ENCODE assay signal across 8 cellular contexts in genomic region chr7:30505174-30505697, GRCh38. TPM values are rescaled to one million over a fixed set of nuclear protein-coding genes. Genes with fewer than 3 reads are reported as not detected.
DNase-seq lines count a peak whose midpoint lies in the region; ATAC-seq and TF ChIP-seq lines count a peak whose summit lies in the region.

No MANE protein-coding gene starts in this region.

- H3K27me3 ChIP-seq in ascending aorta (no peaks in the 10 kb centered on the region), lung (ENCODE audit: control insufficient read depth, insufficient read depth) (no peaks in the 10 kb centered on the region)

- 13 to 14% methylated on average over 19 of the region's 19 CpGs for WGBS in lung, 2 donors
- 13% methylated on average over 19 of the region's 19 CpGs for WGBS in urinary bladder

- DNase-seq in GM12865 (ENCODE audit: low read depth) = no peak
- DNase-seq in ascending aorta (ENCODE audit: low spot score in 2 of 2) = no peak
- DNase-seq in lung (ENCODE audit: low spot score) = no peak
- no peak for DNase-seq in NCI-H1092 (lab: John Stamatoyannopoulos, UW)
- no peak for DNase-seq in GM03348 (ENCODE audit: low spot score)
- DNase-seq in stimulated activated CD4-positive, alpha-beta T cell treated with anti-CD3 and anti-CD28 coated beads, Interleukin-2, amount 100 ng/mL, for 24 hours = no peak

- H3K36me3 ChIP-seq in ascending aorta = no peaks in the 10 kb centered on the region
- H3K36me3 ChIP-seq in lung (ENCODE audit: control insufficient read depth in 2 of 2, insufficient read depth in 2 of 2, low read length in 2 of 2) = no peaks in the 10 kb centered on the region
- no peaks in the 10 kb centered on the region for H3K36me3 ChIP-seq in urinary bladder (ENCODE audit: insufficient read depth)

- intact Hi-C loops in ascending aorta (cut with DNase I) = loop anchor here (2.0 to 10.0 kb wide), 2 partner anchors 36 to 70 kb away; no protein-coding TSS in a partner anchor

- H3K4me3 ChIP-seq in GM12865 (ENCODE audit: low read depth, low read length) = peak overlapping the region; percentile 66
- peak overlapping the region; percentile 88 to 95 for H3K4me3 ChIP-seq in ascending aorta
- peak overlapping the region; percentile 57 for H3K4me3 ChIP-seq in lung
- H3K4me3 ChIP-seq in urinary bladder (ENCODE audit: low read depth, low read length) = peak overlapping the region; percentile 48

- TF ChIP-seq CTCF in GM12865 (IDR thresholded peaks at IDR 0.05; ENCODE audit: insufficient read depth, low read depth, low read length, missing control alignments) = no peak
- TF ChIP-seq CTCF in ascending aorta (IDR thresholded peaks at IDR 0.05) = peak in 1 of 3 experiments; percentile 16
- no peak for TF ChIP-seq CTCF in lung (IDR thresholded peaks at IDR 0.05; ENCODE audit: control extremely low read depth, extremely low read depth)

- ATAC-seq in HG03196 (IDR thresholded peaks at IDR 0.05; ENCODE audit: unreplicated experiment) (peak; percentile 16), lung (ENCODE audit: insufficient read depth, low FRiP score) (no peak)

- H3K27ac ChIP-seq in ascending aorta (peak overlapping the region; percentile 88 to 93), lung (ENCODE audit: low read depth in 1 of 2, low read length in 1 of 2) (peak overlapping the region; percentile 73 to 87), urinary bladder (ENCODE audit: low read depth) (peak overlapping the region; percentile 86)

- H3K4me1 ChIP-seq in ascending aorta = peaks cover 2 to 6% of the 10 kb centered on the region in 2 donors
- peaks cover 4 to 6% of the 10 kb centered on the region in 2 donors for H3K4me1 ChIP-seq in lung (ENCODE audit: control insufficient read depth in 2 of 2, insufficient read depth in 2 of 2, low read length in 2 of 2)
- no peaks in the 10 kb centered on the region for H3K4me1 ChIP-seq in urinary bladder (ENCODE audit: insufficient read depth)

- H3K9me3 ChIP-seq in ascending aorta = no peaks in the 10 kb centered on the region
- H3K9me3 ChIP-seq in lung (ENCODE audit: control insufficient read depth in 2 of 2, insufficient read depth in 1 of 2, low read length in 1 of 2) = no peaks in the 10 kb centered on the region

RNA-seq across cellular contexts. Expression of gene GGCT, which starts 0.6 kb away (rescaled TPM):
- total RNA-seq in ascending aorta = 0.43 TPM
- 10 to 100 TPM; 33.1 to 38.1 TPM for total RNA-seq in lung
- polyA plus RNA-seq in lung = 10 to 100 TPM; 45.0 to 90.1 TPM
- 33.6 TPM for total RNA-seq in urinary bladder
- polyA plus RNA-seq in urinary bladder = 36.1 TPM

RNA-seq across cellular contexts. Expression of gene NOD1, which starts 26.7 kb away (rescaled TPM):
- total RNA-seq in ascending aorta (20.0 TPM), lung (10 to 100 TPM; 22.0 to 46.1 TPM), urinary bladder (14.9 TPM)
- polyA plus RNA-seq in lung (10 to 100 TPM; 11.5 to 21.0 TPM), urinary bladder (9.8 TPM)

Comparison
In these comparisons a context has a peak if more than half of its experiments do, and no peak if none do; other contexts are left out.
1. RNA of gene GGCT, which starts 0.6 kb away (total RNA-seq): 33.1 to 38.1 TPM in lung and 33.6 TPM in urinary bladder (single experiment); 0.43 TPM in ascending aorta (single experiment); every median in the first group is over 10 times any median in the second.
2. Peak in every context shown above with its lines, with median percentiles within 50 percentile points of each other: H3K4me3 ChIP-seq and H3K27ac ChIP-seq.